1 cellular context compared by ENCODE assay signal in the genomic region with DNA sequence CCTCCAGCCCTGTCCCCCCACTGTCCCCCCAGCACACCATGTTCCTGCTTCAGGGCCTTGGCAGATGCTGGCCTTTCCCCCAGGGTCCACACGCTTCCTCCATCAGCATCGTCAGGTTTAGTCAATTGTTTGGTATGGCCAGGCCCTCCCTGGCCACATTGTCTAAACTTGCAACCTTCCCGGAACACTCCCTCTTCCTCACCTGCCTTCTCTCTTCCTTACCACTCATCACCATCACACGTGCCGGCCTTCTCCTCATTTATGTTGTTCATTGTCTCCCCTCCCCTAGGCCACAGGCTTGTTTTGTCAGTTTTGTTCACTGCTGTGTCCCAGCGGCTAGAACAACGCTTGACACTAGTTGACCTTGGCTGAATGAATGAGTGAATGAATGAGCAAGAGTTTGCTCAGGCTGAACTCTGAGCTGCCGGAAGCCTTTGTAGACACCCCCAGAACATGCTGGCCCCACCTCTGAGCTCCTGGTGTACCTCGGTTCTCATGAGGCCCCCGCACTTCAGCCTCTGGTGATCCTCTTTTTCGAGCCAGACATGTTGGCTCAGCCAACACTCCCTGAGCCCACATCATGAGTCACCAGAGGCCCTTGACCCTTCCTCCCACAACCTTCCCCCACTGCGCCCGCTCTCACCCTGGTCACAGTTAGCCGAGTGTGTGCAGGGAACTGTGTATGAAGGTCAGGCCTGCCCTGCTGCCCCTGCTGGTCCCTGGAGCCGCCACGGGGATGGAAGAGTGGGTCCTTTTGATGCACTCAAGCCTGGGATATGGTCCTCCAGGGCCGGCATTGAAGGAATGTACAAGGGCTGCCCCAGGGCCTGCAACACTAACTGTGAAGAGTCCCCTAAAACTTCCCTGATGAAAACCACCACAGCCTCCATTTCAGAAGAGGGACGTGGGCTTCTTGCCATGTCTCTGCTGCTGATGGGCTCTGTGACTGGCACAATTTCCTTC.
TF ChIP-seq lines count a peak whose summit lies in the region.

No MANE protein-coding gene starts in this region.

TF ChIP-seq in K562, 482 proteins besides CTCF, POLR2A, EP300 and RAD21 (continued from another document and continues in another):
- TF ChIP-seq, protein P1, sequence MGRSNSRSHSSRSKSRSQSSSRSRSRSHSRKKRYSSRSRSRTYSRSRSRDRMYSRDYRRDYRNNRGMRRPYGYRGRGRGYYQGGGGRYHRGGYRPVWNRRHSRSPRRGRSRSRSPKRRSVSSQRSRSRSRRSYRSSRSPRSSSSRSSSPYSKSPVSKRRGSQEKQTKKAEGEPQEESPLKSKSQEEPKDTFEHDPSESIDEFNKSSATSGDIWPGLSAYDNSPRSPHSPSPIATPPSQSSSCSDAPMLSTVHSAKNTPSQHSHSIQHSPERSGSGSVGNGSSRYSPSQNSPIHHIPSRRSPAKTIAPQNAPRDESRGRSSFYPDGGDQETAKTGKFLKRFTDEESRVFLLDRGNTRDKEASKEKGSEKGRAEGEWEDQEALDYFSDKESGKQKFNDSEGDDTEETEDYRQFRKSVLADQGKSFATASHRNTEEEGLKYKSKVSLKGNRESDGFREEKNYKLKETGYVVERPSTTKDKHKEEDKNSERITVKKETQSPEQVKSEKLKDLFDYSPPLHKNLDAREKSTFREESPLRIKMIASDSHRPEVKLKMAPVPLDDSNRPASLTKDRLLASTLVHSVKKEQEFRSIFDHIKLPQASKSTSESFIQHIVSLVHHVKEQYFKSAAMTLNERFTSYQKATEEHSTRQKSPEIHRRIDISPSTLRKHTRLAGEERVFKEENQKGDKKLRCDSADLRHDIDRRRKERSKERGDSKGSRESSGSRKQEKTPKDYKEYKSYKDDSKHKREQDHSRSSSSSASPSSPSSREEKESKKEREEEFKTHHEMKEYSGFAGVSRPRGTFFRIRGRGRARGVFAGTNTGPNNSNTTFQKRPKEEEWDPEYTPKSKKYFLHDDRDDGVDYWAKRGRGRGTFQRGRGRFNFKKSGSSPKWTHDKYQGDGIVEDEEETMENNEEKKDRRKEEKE (IDR thresholded peaks at IDR 0.05; ENCODE audit: borderline replicate concordance in 1 of 2, control insufficient read depth in 1 of 2, low read depth in 2 of 2, low read length in 1 of 2), result no peak
- TF ChIP-seq TFAM (CRISPR knock-in tag; conservative IDR thresholded peaks at IDR 0.05) (no peak), NCOR1 (IDR thresholded peaks at IDR 0.05) (peak; percentile 52), THRAP3 (IDR thresholded peaks at IDR 0.05; ENCODE audit: borderline replicate concordance) (0 out of 2 replicates have a peak, but pooled peaks have one; percentile 33), ZNF589 (CRISPR knock-in tag; IDR thresholded peaks at IDR 0.05; ENCODE audit: low read depth) (peak; percentile 92), ERF (CRISPR knock-in tag; IDR thresholded peaks at IDR 0.05) (no peak), PHB2 (IDR thresholded peaks at IDR 0.05; ENCODE audit: low read depth) (no peak), ZFP36 (IDR thresholded peaks at IDR 0.05; ENCODE audit: low read depth, low read length, partially characterized antibody) (peak; percentile 18), ZNF232 (CRISPR knock-in tag; IDR thresholded peaks at IDR 0.05) (no peak), ZNF398 (CRISPR knock-in tag; IDR thresholded peaks at IDR 0.05) (no peak), ZNF41 (CRISPR knock-in tag; conservative IDR thresholded peaks at IDR 0.05) (no peak), HBP1 (CRISPR knock-in tag; IDR thresholded peaks at IDR 0.05) (0 out of 2 replicates have a peak, but pooled peaks have one; percentile 10), HDAC8 (tag; IDR thresholded peaks at IDR 0.05) (peak; percentile 49; the same call in 1 of the 2 replicates), NR3C1 (CRISPR knock-in tag; IDR thresholded peaks at IDR 0.05) (no peak), ATF7 (IDR thresholded peaks at IDR 0.05) (peak; percentile 44; the same call in 1 of the 2 replicates), ZNF175 (CRISPR knock-in tag; IDR thresholded peaks at IDR 0.05; ENCODE audit: low read depth) (peak; percentile 89), ZBTB2 (IDR thresholded peaks at IDR 0.05) (no peak), EGR1 (conservative IDR thresholded peaks at IDR 0.05) (peak; percentile 89), TRIM24 (IDR thresholded peaks at IDR 0.05) (peak in 1 of 2 experiments; percentile 35; a peak in 1 of 4 replicates), PCBP1 (IDR thresholded peaks at IDR 0.05; ENCODE audit: low read depth, low read length, poor library complexity, severe bottlenecking) (no peak), ZFX (CRISPR knock-in tag; IDR thresholded peaks at IDR 0.05) (peak; percentile 47), ZNF639 (CRISPR knock-in tag; conservative IDR thresholded peaks at IDR 0.05 in 1 of 2, IDR thresholded peaks at IDR 0.05 in 1 of 2) (peak in 1 of 2 experiments; percentile 84; a peak in 2 of 4 replicates), FOXK1 (CRISPR knock-in tag; IDR thresholded peaks at IDR 0.05; ENCODE audit: borderline replicate concordance) (no peak), HDAC1 (IDR thresholded peaks at IDR 0.05) (no peak)
- TF ChIP-seq, protein P2, sequence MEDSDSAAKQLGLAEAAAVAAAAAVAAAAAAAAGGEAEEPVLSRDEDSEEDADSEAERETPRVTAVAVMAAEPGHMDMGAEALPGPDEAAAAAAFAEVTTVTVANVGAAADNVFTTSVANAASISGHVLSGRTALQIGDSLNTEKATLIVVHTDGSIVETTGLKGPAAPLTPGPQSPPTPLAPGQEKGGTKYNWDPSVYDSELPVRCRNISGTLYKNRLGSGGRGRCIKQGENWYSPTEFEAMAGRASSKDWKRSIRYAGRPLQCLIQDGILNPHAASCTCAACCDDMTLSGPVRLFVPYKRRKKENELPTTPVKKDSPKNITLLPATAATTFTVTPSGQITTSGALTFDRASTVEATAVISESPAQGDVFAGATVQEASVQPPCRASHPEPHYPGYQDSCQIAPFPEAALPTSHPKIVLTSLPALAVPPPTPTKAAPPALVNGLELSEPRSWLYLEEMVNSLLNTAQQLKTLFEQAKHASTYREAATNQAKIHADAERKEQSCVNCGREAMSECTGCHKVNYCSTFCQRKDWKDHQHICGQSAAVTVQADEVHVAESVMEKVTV (CRISPR knock-in tag; IDR thresholded peaks at IDR 0.05), result no peak
- TF ChIP-seq, protein P3, sequence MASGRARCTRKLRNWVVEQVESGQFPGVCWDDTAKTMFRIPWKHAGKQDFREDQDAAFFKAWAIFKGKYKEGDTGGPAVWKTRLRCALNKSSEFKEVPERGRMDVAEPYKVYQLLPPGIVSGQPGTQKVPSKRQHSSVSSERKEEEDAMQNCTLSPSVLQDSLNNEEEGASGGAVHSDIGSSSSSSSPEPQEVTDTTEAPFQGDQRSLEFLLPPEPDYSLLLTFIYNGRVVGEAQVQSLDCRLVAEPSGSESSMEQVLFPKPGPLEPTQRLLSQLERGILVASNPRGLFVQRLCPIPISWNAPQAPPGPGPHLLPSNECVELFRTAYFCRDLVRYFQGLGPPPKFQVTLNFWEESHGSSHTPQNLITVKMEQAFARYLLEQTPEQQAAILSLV (tag; IDR thresholded peaks at IDR 0.05), result peak; percentile 49; the same call in 1 of the 2 replicates
- TF ChIP-seq, protein P4, sequence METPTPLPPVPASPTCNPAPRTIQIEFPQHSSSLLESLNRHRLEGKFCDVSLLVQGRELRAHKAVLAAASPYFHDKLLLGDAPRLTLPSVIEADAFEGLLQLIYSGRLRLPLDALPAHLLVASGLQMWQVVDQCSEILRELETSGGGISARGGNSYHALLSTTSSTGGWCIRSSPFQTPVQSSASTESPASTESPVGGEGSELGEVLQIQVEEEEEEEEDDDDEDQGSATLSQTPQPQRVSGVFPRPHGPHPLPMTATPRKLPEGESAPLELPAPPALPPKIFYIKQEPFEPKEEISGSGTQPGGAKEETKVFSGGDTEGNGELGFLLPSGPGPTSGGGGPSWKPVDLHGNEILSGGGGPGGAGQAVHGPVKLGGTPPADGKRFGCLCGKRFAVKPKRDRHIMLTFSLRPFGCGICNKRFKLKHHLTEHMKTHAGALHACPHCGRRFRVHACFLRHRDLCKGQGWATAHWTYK (CRISPR knock-in tag; IDR thresholded peaks at IDR 0.05), result 0 out of 2 replicates have a peak, but pooled peaks have one; percentile 32
- TF ChIP-seq, protein P5, sequence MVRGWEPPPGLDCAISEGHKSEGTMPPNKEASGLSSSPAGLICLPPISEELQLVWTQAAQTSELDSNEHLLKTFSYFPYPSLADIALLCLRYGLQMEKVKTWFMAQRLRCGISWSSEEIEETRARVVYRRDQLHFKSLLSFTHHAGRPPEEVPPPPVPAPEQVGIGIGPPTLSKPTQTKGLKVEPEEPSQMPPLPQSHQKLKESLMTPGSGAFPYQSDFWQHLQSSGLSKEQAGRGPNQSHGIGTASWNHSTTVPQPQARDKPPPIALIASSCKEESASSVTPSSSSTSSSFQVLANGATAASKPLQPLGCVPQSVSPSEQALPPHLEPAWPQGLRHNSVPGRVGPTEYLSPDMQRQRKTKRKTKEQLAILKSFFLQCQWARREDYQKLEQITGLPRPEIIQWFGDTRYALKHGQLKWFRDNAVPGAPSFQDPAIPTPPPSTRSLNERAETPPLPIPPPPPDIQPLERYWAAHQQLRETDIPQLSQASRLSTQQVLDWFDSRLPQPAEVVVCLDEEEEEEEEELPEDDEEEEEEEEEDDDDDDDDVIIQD (CRISPR knock-in tag; IDR thresholded peaks at IDR 0.05), result no peak
- TF ChIP-seq, protein P6, sequence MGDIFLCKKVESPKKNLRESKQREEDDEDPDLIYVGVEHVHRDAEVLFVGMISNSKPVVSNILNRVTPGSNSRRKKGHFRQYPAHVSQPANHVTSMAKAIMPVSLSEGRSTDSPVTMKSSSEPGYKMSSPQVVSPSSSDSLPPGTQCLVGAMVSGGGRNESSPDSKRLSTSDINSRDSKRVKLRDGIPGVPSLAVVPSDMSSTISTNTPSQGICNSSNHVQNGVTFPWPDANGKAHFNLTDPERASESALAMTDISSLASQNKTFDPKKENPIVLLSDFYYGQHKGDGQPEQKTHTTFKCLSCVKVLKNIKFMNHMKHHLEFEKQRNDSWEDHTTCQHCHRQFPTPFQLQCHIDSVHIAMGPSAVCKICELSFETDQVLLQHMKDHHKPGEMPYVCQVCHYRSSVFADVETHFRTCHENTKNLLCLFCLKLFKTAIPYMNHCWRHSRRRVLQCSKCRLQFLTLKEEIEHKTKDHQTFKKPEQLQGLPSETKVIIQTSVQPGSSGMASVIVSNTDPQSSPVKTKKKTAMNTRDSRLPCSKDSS (IDR thresholded peaks at IDR 0.05; ENCODE audit: low read depth, partially characterized antibody), result no peak
